11 cellular contexts compared by ENCODE assay signal in genomic region chr9:129498451-129499376, GRCh38.
DNase-seq lines count a peak whose midpoint lies in the region; ATAC-seq and TF ChIP-seq lines count a peak whose summit lies in the region.
"Had no signal": no experiment of that assay in that cellular context is flagged by ENCODE, and none has a peak within 500 bp of the region (broad histone marks: within the 10 kb centered on the region; RNA-seq: fewer than 3 reads in every experiment).

No MANE protein-coding gene starts in this region.

- peak overlapping the region; percentile 85 for H3K4me3 Mint-ChIP-seq in progenitor cell of endocrine pancreas (ENCODE audit: low read depth)
- H3K4me3 Mint-ChIP-seq in activated T-cell treated with anti-CD3 and anti-CD28 coated beads, Interleukin-2, amount 50 U/mL, for 4 hours: no peak overlapping the region

- H3K4me3 ChIP-seq in AG04450 (ENCODE audit: low read depth, low read length) (peak overlapping the region; percentile 76), WI38 (ENCODE audit: low read depth, low read length) (peak overlapping the region; percentile 67; the same call in 1 of the 2 replicates), left ventricle myocardium inferior (peak overlapping the region; percentile 72)

- POLR2A ChIA-PET in AG04450 (lab: Yijun Ruan, JAX): interaction anchor here (0.7 to 2.9 kb wide), 4 partner anchors 10 to 324 kb away, joined by 3 to 18 read pairs (median 4); partner anchors contain the start of gene IER5L

- H3K36me3 Mint-ChIP-seq in progenitor cell of endocrine pancreas (ENCODE audit: insufficient read depth): no peaks in the 10 kb centered on the region
- no peaks in the 10 kb centered on the region for H3K36me3 Mint-ChIP-seq in activated T-cell treated with anti-CD3 and anti-CD28 coated beads, Interleukin-2, amount 50 U/mL, for 4 hours (ENCODE audit: insufficient read depth)
- H3K36me3 Mint-ChIP-seq: activated naive CD4-positive, alpha-beta T cell treated with anti-CD3 and anti-CD28 coated beads, Interleukin-2, amount 50 U/mL, for 72 hours had no signal

- TF ChIP-seq CTCF in AG04450 (IDR thresholded peaks at IDR 0.05; ENCODE audit: low read depth, low read length) (no peak), WI38 (IDR thresholded peaks at IDR 0.05; ENCODE audit: low read depth, low read length) (no peak), left ventricle myocardium inferior (IDR thresholded peaks at IDR 0.05; ENCODE audit: borderline replicate concordance) (no peak), progenitor cell of endocrine pancreas (IDR thresholded peaks at IDR 0.05; ENCODE audit: unreplicated experiment) (no peak)

- H3K9me3 ChIP-seq in AG04450 (ENCODE audit: control insufficient read depth, insufficient read depth, low read length) (no peaks in the 10 kb centered on the region), left ventricle myocardium inferior (replicated peaks) (no peaks in the 10 kb centered on the region)

- H3K9me3 Mint-ChIP-seq in progenitor cell of endocrine pancreas (ENCODE audit: low read depth): no peaks in the 10 kb centered on the region
- no peaks in the 10 kb centered on the region for H3K9me3 Mint-ChIP-seq in activated T-cell treated with anti-CD3 and anti-CD28 coated beads, Interleukin-2, amount 50 U/mL, for 4 hours
- H3K9me3 Mint-ChIP-seq: activated naive CD4-positive, alpha-beta T cell treated with anti-CD3 and anti-CD28 coated beads, Interleukin-2, amount 50 U/mL, for 72 hours had no signal

- CTCF ChIA-PET in AG04450 (lab: Charles Lee): interaction anchor here (0.7 to 1.0 kb wide), 2 partner anchors 325 to 359 kb away, joined by 3 read pairs; no protein-coding TSS in a partner anchor

- intact Hi-C loops in left ventricle myocardium inferior (cut with micrococcal nuclease): loop anchor here (10.0 kb wide), 1 partner anchor 106 kb away; no protein-coding TSS in a partner anchor

- H3K27ac Mint-ChIP-seq in progenitor cell of endocrine pancreas: peak overlapping the region; percentile 8

- H3K27me3 ChIP-seq in AG04450 (ENCODE audit: control insufficient read depth, insufficient read depth, low read length) (no peaks in the 10 kb centered on the region), left ventricle myocardium inferior (ENCODE audit: low read depth) (no peaks in the 10 kb centered on the region)

- peaks cover 6% of the 10 kb centered on the region for H3K36me3 ChIP-seq in left ventricle myocardium inferior

- peaks cover 41% of the 10 kb centered on the region for H3K4me1 Mint-ChIP-seq in progenitor cell of endocrine pancreas (ENCODE audit: low read depth)
- H3K4me1 Mint-ChIP-seq in activated T-cell treated with anti-CD3 and anti-CD28 coated beads, Interleukin-2, amount 50 U/mL, for 4 hours (ENCODE audit: low read depth): peaks cover 22% of the 10 kb centered on the region

- H3K4me1 ChIP-seq in left ventricle myocardium inferior: peaks cover 70% of the 10 kb centered on the region

- H3K27me3 Mint-ChIP-seq in progenitor cell of endocrine pancreas: no peaks in the 10 kb centered on the region
- no peaks in the 10 kb centered on the region for H3K27me3 Mint-ChIP-seq in activated T-cell treated with anti-CD3 and anti-CD28 coated beads, Interleukin-2, amount 50 U/mL, for 4 hours (ENCODE audit: low read depth)

- DNase-seq in AG04450 (ENCODE audit: low read depth, low spot score) (no peak), left ventricle myocardium inferior (no peak), progenitor cell of endocrine pancreas (ENCODE audit: low spot score, unreplicated experiment) (no peak), NCI-H187 (lab: John Stamatoyannopoulos, UW) (no peak), NOMO-1 treated with DMSO at 0.1 percent for 48 hours (lab: John Stamatoyannopoulos, UW; ENCODE audit: unreplicated experiment) (no peak)
- DNase-seq in activated T-cell treated with anti-CD3 and anti-CD28 coated beads, Interleukin-2, amount 50 U/mL, for 4 hours: no peak
- DNase-seq: COR-L47, NCI-H526 had no signal

- no peak for ATAC-seq in HG03439 (IDR thresholded peaks at IDR 0.05; ENCODE audit: unreplicated experiment)
- no peak for ATAC-seq in activated T-cell treated with anti-CD3 and anti-CD28 coated beads, Interleukin-2, amount 50 U/mL, for 4 hours
- ATAC-seq: activated naive CD4-positive, alpha-beta T cell treated with anti-CD3 and anti-CD28 coated beads, Interleukin-2, amount 50 U/mL, for 72 hours had no signal

- H3K27ac ChIP-seq in AG04450 (ENCODE audit: low read depth, low read length): peak overlapping the region; percentile 89
- H3K27ac ChIP-seq in left ventricle myocardium inferior (replicated peaks): peak overlapping the region; percentile 98
